Comparison of ENCODE assay signal across 13 cellular contexts in genomic region chr13:45468676-45469075, GRCh38. TPM values are rescaled to one million over a fixed set of nuclear protein-coding genes. Genes with fewer than 3 reads are reported as not detected.
DNase-seq lines count a peak whose midpoint lies in the region; ATAC-seq and TF ChIP-seq lines count a peak whose summit lies in the region.
"Had no signal": no experiment of that assay in that cellular context is flagged by ENCODE, and none has a peak within 500 bp of the region (broad histone marks: within the 10 kb centered on the region; RNA-seq: fewer than 3 reads in every experiment).

No MANE protein-coding gene starts in this region.

- H3K4me1 Mint-ChIP-seq in IgD-negative memory B cell: peaks cover 52 to 62% (median 55%) of the 10 kb centered on the region in 3 donors

- H3K79me2 ChIP-seq in SU-DHL-6 (ENCODE audit: insufficient read depth, low read length): peaks cover 93% of the 10 kb centered on the region

- 0 out of 2 replicates have a peak, but pooled peaks cover 9% of the 10 kb centered on the region for H4K20me1 ChIP-seq in SU-DHL-6 (ENCODE audit: low read depth, low read length)

- H3K27ac ChIP-seq in SU-DHL-6 (ENCODE audit: low read depth, low read length): no peak overlapping the region
- no peak overlapping the region for H3K27ac ChIP-seq in left lung
- H3K27ac ChIP-seq: SJCRH30 had no signal

- H3K9me3 ChIP-seq in SU-DHL-6 (ENCODE audit: insufficient read depth, low read length) (no peaks in the 10 kb centered on the region), left lung (no peaks in the 10 kb centered on the region)
- H3K9me3 ChIP-seq: SJCRH30, upper lobe of left lung had no signal

- peak overlapping the region; percentile 14 for H3K4me2 ChIP-seq in SU-DHL-6 (ENCODE audit: low read depth, low read length, poor library complexity, severe bottlenecking)

- intact Hi-C loops in left colon (cut with DNase I, micrococcal nuclease): no loop called here
- intact Hi-C loops in sciatic nerve (cut with DNase I): no loop called here
- intact Hi-C loops in left lung (cut with DNase I): no loop called here

- H3F3A ChIP-seq in SU-DHL-6 (ENCODE audit: insufficient read depth): peaks cover 32% of the 10 kb centered on the region

- peaks cover 18 to 54% of the 10 kb centered on the region in 2 donors for H3K4me1 ChIP-seq in left lung
- H3K4me1 ChIP-seq: SJCRH30 had no signal

- H3K36me3 Mint-ChIP-seq in IgD-negative memory B cell: peaks cover 4% of the 10 kb centered on the region

- H3K9me2 ChIP-seq in SU-DHL-6 (replicated peaks; ENCODE audit: insufficient read depth, low read length): no peaks in the 10 kb centered on the region

- DNase-seq in GM12865 (ENCODE audit: low read depth) (peak; percentile 34), left colon (peak in 1 of 2 donors; percentile 12), SIG-M5 (lab: John Stamatoyannopoulos, UW) (no peak), sciatic nerve (ENCODE audit: low spot score) (no peak), left lung (no peak)
- DNase-seq: activated T-cell treated with anti-CD3 and anti-CD28 coated beads, Interleukin-2, amount 50 U/mL, for 72 hours; aorta; NCI-H524 treated with DMSO at 0.1 percent for 48 hours; SJCRH30; upper lobe of left lung had no signal

- H3K27ac Mint-ChIP-seq in IgD-negative memory B cell: peak overlapping the region in 2 of 3 donors; percentile 3 to 9

- peak overlapping the region in 2 of 4 donors; percentile 6 to 85 for H3K4me3 Mint-ChIP-seq in IgD-negative memory B cell
- H3K4me3 Mint-ChIP-seq: activated T-cell treated with anti-CD3 and anti-CD28 coated beads, Interleukin-2, amount 50 U/mL, for 72 hours had no signal

- TF ChIP-seq CTCF in GM12865 (IDR thresholded peaks at IDR 0.05; ENCODE audit: insufficient read depth, low read depth, low read length, missing control alignments): no peak
- no peak for TF ChIP-seq CTCF in SU-DHL-6 (IDR thresholded peaks at IDR 0.05; ENCODE audit: insufficient read depth, low read length, poor library complexity, severe bottlenecking)
- no peak for TF ChIP-seq CTCF in left lung (IDR thresholded peaks at IDR 0.05)

- no peak overlapping the region for H3K9ac ChIP-seq in SU-DHL-6 (ENCODE audit: low read length)

- no peaks in the 10 kb centered on the region for H3K27me3 Mint-ChIP-seq in IgD-negative memory B cell

- H3K36me3 ChIP-seq in SU-DHL-6 (ENCODE audit: low read length): no peaks in the 10 kb centered on the region
- H3K36me3 ChIP-seq in left lung: no peaks in the 10 kb centered on the region
- H3K36me3 ChIP-seq: SJCRH30, upper lobe of left lung had no signal

- H3K27me3 ChIP-seq in SU-DHL-6 (ENCODE audit: low read length) (no peaks in the 10 kb centered on the region), left lung (no peaks in the 10 kb centered on the region)
- H3K27me3 ChIP-seq: SJCRH30, upper lobe of left lung had no signal

- H3K9me3 Mint-ChIP-seq in IgD-negative memory B cell: no peaks in the 10 kb centered on the region

- no peak overlapping the region for H2AFZ ChIP-seq in SU-DHL-6 (ENCODE audit: low read depth, low read length, severe bottlenecking)

- no peak overlapping the region for H3K4me3 ChIP-seq in GM12865 (ENCODE audit: low read depth, low read length)
- no peak overlapping the region for H3K4me3 ChIP-seq in SU-DHL-6 (ENCODE audit: insufficient read depth, low read length, poor library complexity, severe bottlenecking)
- no peak overlapping the region for H3K4me3 ChIP-seq in left lung
- H3K4me3 ChIP-seq: SJCRH30, upper lobe of left lung had no signal

- peak; percentile 27 for ATAC-seq in left colon
- ATAC-seq in GM21723 (IDR thresholded peaks at IDR 0.05; ENCODE audit: unreplicated experiment): no peak
- no peak for ATAC-seq in sciatic nerve
- ATAC-seq in left lung: no peak
- ATAC-seq: activated T-cell treated with anti-CD3 and anti-CD28 coated beads, Interleukin-2, amount 50 U/mL, for 72 hours had no signal

RNA-seq across cellular contexts. Expression of gene COG3, which starts 3.9 kb away (rescaled TPM):
- polyA plus RNA-seq in IgD-negative memory B cell: 29.6 TPM
- total RNA-seq in left colon (10 to 100 TPM; 47.7 to 53.7 TPM), sciatic nerve (34.4 TPM), left lung (10 to 100 TPM; 20.6 to 25.4 TPM)

RNA-seq across cellular contexts. Expression of gene SLC25A30, which starts 50.5 kb away (rescaled TPM):
- polyA plus RNA-seq in IgD-negative memory B cell: 1.9 TPM
- total RNA-seq in left colon (10 to 100 TPM; 11.8 to 13.5 TPM), sciatic nerve (28.8 TPM), left lung (10 to 100 TPM; 20.9 to 25.1 TPM)
